ENCODE assay signal across 8 cellular contexts in genomic region chr7:44072364-44073231, GRCh38. TPM values are rescaled to one million over a fixed set of nuclear protein-coding genes. Genes with fewer than 3 reads are reported as not detected.
DNase-seq lines count a peak whose midpoint lies in the region; ATAC-seq and TF ChIP-seq lines count a peak whose summit lies in the region.

No MANE protein-coding gene starts in this region.

- no peak overlapping the region for H2BK12ac ChIP-seq in H9 (ENCODE audit: insufficient read length, low read depth, low read length)

- H3K4me3 ChIP-seq in PC-3 (ENCODE audit: low read length), result peak overlapping the region; percentile 67
- H3K4me3 ChIP-seq in psoas muscle, result no peak overlapping the region

- no peak overlapping the region for H3T11ph ChIP-seq in H9 (ENCODE audit: low read length)

- H2BK15ac ChIP-seq in H9 (ENCODE audit: low read depth, low read length), result no peak overlapping the region

- H2AFZ ChIP-seq in H9 (ENCODE audit: low read length), result no peak overlapping the region
- H2AFZ ChIP-seq in PC-3 (ENCODE audit: low read length), result no peak overlapping the region

- CTCF ChIA-PET in PC-3 (lab: Charles Lee), result interaction anchor here (0.5 to 1.0 kb wide), 4 partner anchors 53 to 124 kb away, joined by 3 to 4 read pairs (median 4); no protein-coding TSS in a partner anchor

- H4K5ac ChIP-seq in H9 (ENCODE audit: insufficient read length, low read depth, low read length), result no peak overlapping the region

- H3K27me3 Mint-ChIP-seq in CD14-positive monocyte (ENCODE audit: low read depth in 3 of 3) (peaks cover under 1 to 3% (median 3%) of the 10 kb centered on the region in 3 donors), H9 (ENCODE audit: low read depth) (peaks cover 22% of the 10 kb centered on the region)

- H3K4me3 Mint-ChIP-seq in CD14-positive monocyte (peak overlapping the region in 1 of 2 donors; percentile 34), H9 (peak overlapping the region in 1 of 2 experiments; percentile 22; a peak in 1 of 5 replicates)

- H3K27ac ChIP-seq in H9 (ENCODE audit: insufficient read length, low read depth, low read length), result no peak overlapping the region
- H3K27ac ChIP-seq in PC-3 (ENCODE audit: low read length), result peak overlapping the region; percentile 99
- H3K27ac ChIP-seq in psoas muscle, result peak overlapping the region; percentile 79

- H3K36me3 ChIP-seq in PC-3 (ENCODE audit: low read depth, low read length) (peaks cover 13% of the 10 kb centered on the region; the same call in 1 of the 2 replicates), psoas muscle (ENCODE audit: insufficient read depth in 1 of 2, low read depth in 1 of 2) (peaks cover 2 to 46% of the 10 kb centered on the region in 2 donors)

- TF ChIP-seq CTCF in CD14-positive monocyte (IDR thresholded peaks at IDR 0.05) (peak; percentile 90), H9 (conservative IDR thresholded peaks at IDR 0.05) (peak; percentile 78), PC-3 (conservative IDR thresholded peaks at IDR 0.05; ENCODE audit: low read depth, low read length) (peak; percentile 84), psoas muscle (IDR thresholded peaks at IDR 0.05) (peak; percentile 62)

- no peak overlapping the region for H2AK5ac ChIP-seq in H9 (ENCODE audit: insufficient read length, low read length)

- no peaks in the 10 kb centered on the region for H4K20me1 ChIP-seq in H9 (ENCODE audit: control insufficient read depth, insufficient read depth, insufficient read length)
- H4K20me1 ChIP-seq in PC-3 (ENCODE audit: low read length), result no peaks in the 10 kb centered on the region

- intact Hi-C loops in CD14-positive monocyte (cut with micrococcal nuclease), result no loop called here
- intact Hi-C loops in PC-3 (cut with micrococcal nuclease), result loop anchor here (1.0 kb wide), 2 partner anchors 51 to 124 kb away; partner anchors contain the start of gene POLD2
- intact Hi-C loops in cardiac septum (cut with DNase I), result no loop called here
- intact Hi-C loops in psoas muscle (cut with DNase I), result no loop called here

- H3K79me2 ChIP-seq in H9 (ENCODE audit: insufficient read depth, low read length) (no peaks in the 10 kb centered on the region), PC-3 (ENCODE audit: low read length) (peaks cover 5% of the 10 kb centered on the region; the same call in 1 of the 2 replicates)

- peaks cover 16% of the 10 kb centered on the region for H3F3A ChIP-seq in PC-3 (ENCODE audit: low read length, unreplicated experiment)

- H2BK5ac ChIP-seq in H9 (ENCODE audit: insufficient read length, low read length), result no peak overlapping the region

- no peak overlapping the region for H3K18ac ChIP-seq in H9 (ENCODE audit: insufficient read length, low read depth, low read length)

- H3K4ac ChIP-seq in H9 (ENCODE audit: low read depth, low read length), result no peak overlapping the region

- H3K36me3 Mint-ChIP-seq in CD14-positive monocyte, result peaks cover 30 to 52% of the 10 kb centered on the region in 2 donors
- peaks cover 6 to 37% (median 34%) of the 10 kb centered on the region in 3 experiments for H3K36me3 Mint-ChIP-seq in H9 (ENCODE audit: insufficient read depth in 1 of 3, low read depth in 3 of 3)

- H3K9ac ChIP-seq in H9 (ENCODE audit: extremely low read depth, insufficient read length, low read length) (no peak overlapping the region), PC-3 (ENCODE audit: low read length) (peak overlapping the region; percentile 91)

- ATAC-seq in PC-3 (peak; percentile 53), psoas muscle (peak; percentile 41 to 74 (median 63)), GM21367 (IDR thresholded peaks at IDR 0.05; ENCODE audit: unreplicated experiment) (no peak), GM19023 (IDR thresholded peaks at IDR 0.05; ENCODE audit: unreplicated experiment) (no peak)

- peak; percentile 86 for DNase-seq in CD14-positive monocyte (ENCODE audit: low spot score)
- peak; percentile 80 for DNase-seq in H9
- DNase-seq in PC-3, result peak; percentile 98
- DNase-seq in amniotic stem cell (lab: John Stamatoyannopoulos, UW), result peak; percentile 93
- DNase-seq in cardiac septum (ENCODE audit: low spot score), result peak; percentile 92
- DNase-seq in psoas muscle, result peak; percentile 86 to 91

- H3K23me2 ChIP-seq in H9 (ENCODE audit: insufficient read length, low read depth, low read length, poor library complexity, severe bottlenecking), result no peaks in the 10 kb centered on the region

- WGBS in H9 (ENCODE audit: extremely low coverage, insufficient read length, low lambda C conversion rate), result no CpG with 5 or more reads among the region's 12 CpGs
- 37 to 44% (median 38%) methylated on average over 12 of the region's 12 CpGs for WGBS in psoas muscle, 3 donors

- no peaks in the 10 kb centered on the region for H3K79me1 ChIP-seq in H9 (ENCODE audit: insufficient read depth, low read depth, low read length, poor library complexity, severe bottlenecking)

- BruUV-seq in PC-3 (replicated peaks; lab: Mats Ljungman, UMichigan), result no TSS peak

- H3K4me2 ChIP-seq in H9 (ENCODE audit: insufficient read depth, insufficient read length, low read length) (no peak overlapping the region), PC-3 (ENCODE audit: low read length) (peak overlapping the region; percentile 93)

- no peak overlapping the region for H3K23ac ChIP-seq in H9 (ENCODE audit: insufficient read length, low read depth, low read length)

- H3K27ac Mint-ChIP-seq in CD14-positive monocyte (peak overlapping the region; percentile 5 to 99 (median 98)), H9 (peak overlapping the region in 1 of 3 experiments; percentile 31; a peak in 1 of 7 replicates)

- no peak overlapping the region for H4K8ac ChIP-seq in H9 (replicated peaks; ENCODE audit: insufficient read length, low read depth, low read length)

- H3K9me3 ChIP-seq in H9 (ENCODE audit: control insufficient read depth, low read depth, low read length) (no peaks in the 10 kb centered on the region), PC-3 (ENCODE audit: low read length) (no peaks in the 10 kb centered on the region), psoas muscle (no peaks in the 10 kb centered on the region)

- H4K91ac ChIP-seq in H9 (ENCODE audit: insufficient read length, low read depth, low read length), result no peak overlapping the region

- H3K9me2 ChIP-seq in PC-3 (replicated peaks; ENCODE audit: low read length), result no peaks in the 10 kb centered on the region

- POLR2A ChIA-PET in PC-3 (lab: Charles Lee; ENCODE audit: unreplicated experiment), result interaction anchor here (0.5 kb wide), 1 partner anchor 9 kb away, joined by 3 read pairs; no protein-coding TSS in a partner anchor

- no peak overlapping the region for H2BK120ac ChIP-seq in H9 (ENCODE audit: low read depth, low read length, poor library complexity, severe bottlenecking)

- no peaks in the 10 kb centered on the region for H3K4me1 ChIP-seq in H9 (ENCODE audit: insufficient read depth, low read length)
- H3K4me1 ChIP-seq in PC-3 (ENCODE audit: insufficient read depth, low read length), result peaks cover 49% of the 10 kb centered on the region
- H3K4me1 ChIP-seq in psoas muscle, result peaks cover 55% of the 10 kb centered on the region

- H3K9me3 Mint-ChIP-seq in CD14-positive monocyte (peaks cover 0 to 2% (median 0%) of the 10 kb centered on the region in 7 donors), H9 (no peaks in the 10 kb centered on the region; a peak in 1 of 5 replicates)

- H3K14ac ChIP-seq in H9 (ENCODE audit: insufficient read depth, low read length), result no peak overlapping the region

- no peak overlapping the region for H2BK20ac ChIP-seq in H9 (ENCODE audit: low read depth, low read length, poor library complexity, severe bottlenecking)

- H3K27me3 ChIP-seq in H9 (ENCODE audit: insufficient read depth, low read length), result no peaks in the 10 kb centered on the region
- no peaks in the 10 kb centered on the region for H3K27me3 ChIP-seq in PC-3 (ENCODE audit: low read length)
- no peaks in the 10 kb centered on the region for H3K27me3 ChIP-seq in psoas muscle (ENCODE audit: insufficient read depth in 3 of 3, low read length in 2 of 3)

- peaks cover 40% of the 10 kb centered on the region for H3K4me1 Mint-ChIP-seq in CD14-positive monocyte
- H3K4me1 Mint-ChIP-seq in H9, result no peaks in the 10 kb centered on the region

- no peak overlapping the region for H3K56ac ChIP-seq in H9 (ENCODE audit: insufficient read length, low read depth, low read length)

RNA-seq across cellular contexts. Expression of gene PGAM2, which starts 7.2 kb away (rescaled TPM):
- polyA plus RNA-seq in CD14-positive monocyte (not detected), psoas muscle (1,000 to 10,000 TPM in 1 of 3 donors, 100 to 1,000 TPM in 2; 285 to 1,581 (median 569) TPM)
- total RNA-seq in H9 (2021) (5.6 and 8.7 TPM in 2 replicates), PC-3 (2014; rRNA removed) (0.35 and 0.95 TPM in 2 replicates), cardiac septum (322 TPM), psoas muscle (100 to 1,000 TPM; 214 to 449 (median 298) TPM)

RNA-seq across cellular contexts. Expression of gene POLM, which starts 9.7 kb away (rescaled TPM):
- polyA plus RNA-seq in CD14-positive monocyte (1 to 10 TPM; 4.8 TPM), psoas muscle (1 to 10 TPM; 7.1 to 9.6 (median 7.1) TPM)
- total RNA-seq in H9 (2021) (18.7 and 24.5 TPM in 2 replicates), PC-3 (2014; rRNA removed) (19.6 and 21.2 TPM in 2 replicates), cardiac septum (13.9 TPM), psoas muscle (10 to 100 TPM in 3 of 4 donors, 1 to 10 TPM in 1; 7.7 to 13.1 (median 10.4) TPM)

RNA-seq across cellular contexts. Expression of gene DBNL, which starts 28.1 kb away (rescaled TPM):
- 100 to 1,000 TPM; 304 to 321 TPM for polyA plus RNA-seq in CD14-positive monocyte
- 51.3 and 52.8 TPM in 2 replicates for total RNA-seq in H9 (2021)
- 108 and 152 TPM in 2 replicates for total RNA-seq in PC-3 (2014; rRNA removed)
- total RNA-seq in cardiac septum, result 48.9 TPM
- total RNA-seq in psoas muscle, result 10 to 100 TPM; 33.4 to 45.1 (median 38.7) TPM
- 10 to 100 TPM; 35.5 to 66.7 (median 53.0) TPM for polyA plus RNA-seq in psoas muscle

RNA-seq across cellular contexts. Expression of gene AEBP1, which starts 31.5 kb away (rescaled TPM):
- polyA plus RNA-seq in CD14-positive monocyte, result not detected
- total RNA-seq in H9 (2021), result 49.1 and 49.3 TPM in 2 replicates
- not detected in 2 replicates for total RNA-seq in PC-3 (2014; rRNA removed)
- total RNA-seq in cardiac septum, result 93.1 TPM
- total RNA-seq in psoas muscle, result 10 to 100 TPM in 3 of 4 donors, 1 to 10 TPM in 1; 6.9 to 22.0 (median 14.6) TPM
- polyA plus RNA-seq in psoas muscle, result 1 to 10 TPM; 2.8 to 7.8 (median 5.9) TPM

RNA-seq across cellular contexts. Expression of gene POLD2, which starts 50.8 kb away (rescaled TPM):
- 10 to 100 TPM; 24.1 to 25.7 TPM for polyA plus RNA-seq in CD14-positive monocyte
- 126 and 131 TPM in 2 replicates for total RNA-seq in H9 (2021)
- 224 and 225 TPM in 2 replicates for total RNA-seq in PC-3 (2014; rRNA removed)
- total RNA-seq in cardiac septum, result 88.1 TPM
- 100 to 1,000 TPM in 3 of 4 donors, 10 to 100 TPM in 1; 79.2 to 127 (median 119) TPM for total RNA-seq in psoas muscle
- polyA plus RNA-seq in psoas muscle, result 10 to 100 TPM; 57.3 to 87.1 (median 81.3) TPM

Comparison
In these comparisons a context has a peak if more than half of its experiments do, and no peak if none do; other contexts are left out.
1. ATAC-seq: peak in PC-3 (single experiment) and psoas muscle (4 of 4); none in GM21367 (single experiment) and GM19023 (single experiment).
2. RNA of gene PGAM2, which starts 7.2 kb away (total RNA-seq): 214 to 449 TPM in psoas muscle and 322 TPM in cardiac septum (single experiment); 5.6 to 8.7 TPM in H9 and 0.35 to 0.95 TPM in PC-3; every median in the first group is over 10 times any median in the second.
3. Peak in every context shown above with its lines, with median percentiles within 50 percentile points of each other: DNase-seq and CTCF ChIP-seq.